Comparison of ENCODE assay signal across 22 cellular contexts in genomic region chr22:42150727-42151590, GRCh38. TPM values are rescaled to one million over a fixed set of nuclear protein-coding genes. Genes with fewer than 3 reads are reported as not detected.
"Had no signal": no experiment of that assay in that cellular context is flagged by ENCODE, and none has a peak within 500 bp of the region (broad histone marks: within the 10 kb centered on the region; RNA-seq: fewer than 3 reads in every experiment).

No MANE protein-coding gene starts in this region.

- H3K9me3 ChIP-seq: breast epithelium, esophagus squamous epithelium, heart right ventricle, lower lobe of right lung, right lobe of liver, tibial nerve had no signal

- H3K36me3 Mint-ChIP-seq: natural killer cell had no signal

- H3K36me3 ChIP-seq: breast epithelium, right lobe of liver had no signal

- H3K4me1 ChIP-seq: breast epithelium, heart right ventricle, lower lobe of right lung, tibial nerve had no signal

- H3K4me3 ChIP-seq: breast epithelium, esophagus squamous epithelium, heart right ventricle, lower lobe of right lung, right lobe of liver, tibial nerve had no signal

- H3K27ac Mint-ChIP-seq: activated CD4-positive, alpha-beta memory T cell treated with anti-CD3 and anti-CD28 coated beads for 36 hours; dendritic cell treated with granulocyte-macrophage colony-stimulating factor and Interleukin-4, amounts not matched to agents 40 ng/mL and 50 ng/mL, for 4 days had no signal

- H3K4me1 Mint-ChIP-seq: activated naive CD4-positive, alpha-beta T cell treated with anti-CD3 and anti-CD28 coated beads, Interleukin-2, amount 10 ng/mL, durations not matched to agents 7 days and 5 days; natural killer cell had no signal

- H3K4me3 Mint-ChIP-seq: activated CD4-positive, alpha-beta memory T cell treated with anti-CD3 and anti-CD28 coated beads for 36 hours; activated naive CD4-positive, alpha-beta T cell treated with anti-CD3 and anti-CD28 coated beads, Interleukin-2, amount 10 ng/mL, durations not matched to agents 7 days and 5 days; central memory CD8-positive, alpha-beta T cell; dendritic cell treated with granulocyte-macrophage colony-stimulating factor and Interleukin-4, amounts not matched to agents 40 ng/mL and 50 ng/mL, for 4 days; natural killer cell had no signal

- H3K27me3 Mint-ChIP-seq: activated CD4-positive, alpha-beta memory T cell treated with anti-CD3 and anti-CD28 coated beads for 36 hours; activated naive CD4-positive, alpha-beta T cell treated with anti-CD3 and anti-CD28 coated beads, Interleukin-2, amount 10 ng/mL, durations not matched to agents 7 days and 5 days; central memory CD8-positive, alpha-beta T cell; dendritic cell treated with granulocyte-macrophage colony-stimulating factor and Interleukin-4, amounts not matched to agents 40 ng/mL and 50 ng/mL, for 4 days had no signal

- H3K27me3 ChIP-seq: breast epithelium, esophagus squamous epithelium, heart right ventricle, right lobe of liver, tibial nerve had no signal

- ATAC-seq: left lobe of liver had no signal

- DNase-seq: activated CD4-positive, alpha-beta memory T cell treated with anti-CD3 and anti-CD28 coated beads for 36 hours; activated CD4-positive, alpha-beta T cell treated with anti-CD3 and anti-CD28 coated beads for 48 hours; activated CD8-positive, alpha-beta memory T cell treated with anti-CD3 and anti-CD28 coated beads, Interleukin-2, amount 50 U/mL, for 4 hours; activated effector memory CD4-positive, alpha-beta T cell treated with anti-CD3 and anti-CD28 coated beads, Interleukin-2, amount 50 U/mL, for 16 hours; activated naive CD4-positive, alpha-beta T cell treated with anti-CD3 and anti-CD28 coated beads, Interleukin-2, amount 10 ng/mL, durations not matched to agents 7 days and 5 days; esophagus squamous epithelium; foreskin melanocyte; heart right ventricle; kidney glomerular epithelial cell; lower lobe of right lung; mesenchymal stem cell; natural killer cell; stimulated activated CD4-positive, alpha-beta T cell treated with anti-CD3 and anti-CD28 coated beads, Interleukin-4, amount 100 ng/mL, for 1 hour; WERI-Rb-1 had no signal

- H3K9me3 Mint-ChIP-seq: activated CD4-positive, alpha-beta memory T cell treated with anti-CD3 and anti-CD28 coated beads for 36 hours; activated naive CD4-positive, alpha-beta T cell treated with anti-CD3 and anti-CD28 coated beads, Interleukin-2, amount 10 ng/mL, durations not matched to agents 7 days and 5 days; central memory CD8-positive, alpha-beta T cell; dendritic cell treated with granulocyte-macrophage colony-stimulating factor and Interleukin-4, amounts not matched to agents 40 ng/mL and 50 ng/mL, for 4 days; natural killer cell had no signal

- H3K27ac ChIP-seq: breast epithelium, epithelial cell of prostate, esophagus squamous epithelium, heart right ventricle, lower lobe of right lung, right lobe of liver, tibial nerve, WERI-Rb-1 had no signal

RNA-seq across cellular contexts. Expression of gene CYP2D6, which starts 20.3 kb away (rescaled TPM):
- total RNA-seq: skeletal muscle tissue had no signal
